ENCODE assay signal across 20 cellular contexts in the genomic region with DNA sequence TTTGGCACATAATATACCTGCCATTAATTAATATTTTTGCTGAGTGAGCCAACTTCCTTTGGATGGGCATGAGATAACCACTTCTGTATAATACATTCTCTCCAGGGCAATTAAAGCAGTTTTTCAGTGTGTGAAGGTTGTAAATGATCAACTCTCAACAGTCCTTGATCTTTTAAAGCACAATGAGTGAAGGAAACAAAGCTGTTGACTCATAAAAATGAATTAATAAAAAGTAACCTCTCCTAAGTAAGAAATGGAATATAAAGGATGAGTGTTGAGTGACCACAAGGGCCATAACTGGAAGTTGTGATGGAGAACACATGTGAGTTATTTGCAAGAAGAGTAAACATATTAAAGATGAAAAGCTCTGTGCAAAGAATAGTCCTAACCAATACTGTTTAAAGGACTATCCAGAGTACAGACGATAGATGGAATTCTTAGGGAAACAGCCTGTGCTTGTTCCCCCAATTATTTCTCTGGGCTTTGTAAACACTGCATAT.
"Had no signal": no experiment of that assay in that cellular context is flagged by ENCODE, and none has a peak within 500 bp of the region (broad histone marks: within the 10 kb centered on the region; RNA-seq: fewer than 3 reads in every experiment).

No MANE protein-coding gene starts in this region.

- DNase-seq: activated T-cell treated with anti-CD3 and anti-CD28 coated beads, Interleukin-2, amount 50 U/mL, for 24 hours; effector memory CD4-positive, alpha-beta T cell; heart right ventricle; islet precursor cell; left lung; ovary; spleen; stimulated activated CD4-positive, alpha-beta T cell treated with anti-CD3 and anti-CD28 coated beads, Interleukin-4, amount 100 ng/mL, for 1 hour; stimulated activated naive CD4-positive, alpha-beta T cell; T-helper 9 cell had no signal

- H3K27ac ChIP-seq: heart right ventricle, left lung, neutrophil, ovary, prostate gland, right atrium auricular region, spleen, thoracic aorta, vagina had no signal

- ATAC-seq: activated naive CD4-positive, alpha-beta T cell treated with anti-CD3 and anti-CD28 coated beads, Interleukin-2, amount 50 U/mL, for 72 hours; activated T-helper 17 cell treated with anti-CD3 and anti-CD28 coated beads, Interleukin-2, amount 50 U/mL, for 72 hours; left lung; natural killer cell treated with Interleukin-12 subunit alpha and Interleukin-12 subunit beta and Interleukin-15 and Interleukin-18, amount 100 ng/mL, for 72 hours; WTC11 had no signal

- H3K9me3 ChIP-seq: heart right ventricle, left lung, neutrophil, ovary, prostate gland, right atrium auricular region, spleen, thoracic aorta, vagina had no signal

- H3K27me3 ChIP-seq: heart right ventricle, left lung, neutrophil, ovary, right atrium auricular region, spleen, vagina had no signal

- H3K4me1 ChIP-seq: heart right ventricle, left lung, prostate gland, right atrium auricular region, spleen had no signal

- H3K4me3 ChIP-seq: heart right ventricle, left lung, lung, ovary, prostate gland, right atrium auricular region, spleen, thoracic aorta, vagina had no signal

- H3K36me3 ChIP-seq: heart right ventricle, left lung, neutrophil, ovary, prostate gland, right atrium auricular region, spleen, thoracic aorta, vagina had no signal
